8 cellular contexts compared by ENCODE assay signal in the genomic region with DNA sequence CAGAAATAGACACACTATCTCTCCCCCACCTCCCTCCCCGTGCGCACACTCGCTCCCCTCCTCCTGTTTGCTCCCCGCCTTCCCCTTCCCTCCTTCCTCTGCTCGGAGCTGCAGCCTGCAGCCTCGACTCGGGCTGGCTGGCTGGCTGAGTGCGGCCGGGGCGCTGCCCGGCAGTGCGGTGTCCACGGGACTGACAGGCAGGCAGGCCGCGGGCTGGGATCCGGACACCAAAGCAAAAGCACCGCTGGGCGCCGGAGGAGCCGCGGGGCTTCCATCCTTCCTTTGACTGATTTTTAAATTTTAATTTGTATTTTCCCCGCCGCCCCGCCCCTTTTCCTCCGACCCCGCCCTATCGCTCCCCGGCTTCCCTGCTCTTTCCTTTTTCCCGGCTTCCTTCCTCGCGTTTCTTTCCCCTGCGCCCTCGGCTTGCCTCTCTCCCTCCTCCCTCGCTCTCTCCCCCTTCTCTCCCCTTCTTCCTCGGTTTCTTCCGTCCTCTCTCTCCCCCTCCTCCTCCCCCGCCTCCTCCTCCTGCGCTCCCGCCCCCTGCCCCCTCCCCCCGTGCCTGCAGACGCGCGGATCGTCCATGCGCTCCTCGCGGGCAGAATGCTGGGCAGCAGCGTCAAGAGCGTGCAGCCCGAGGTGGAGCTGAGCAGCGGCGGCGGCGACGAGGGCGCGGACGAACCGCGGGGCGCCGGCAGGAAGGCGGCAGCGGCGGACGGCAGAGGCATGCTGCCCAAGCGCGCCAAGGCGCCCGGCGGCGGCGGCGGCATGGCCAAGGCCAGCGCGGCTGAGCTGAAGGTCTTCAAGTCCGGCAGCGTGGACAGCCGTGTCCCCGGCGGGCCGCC.
DNase-seq lines count a peak whose midpoint lies in the region; ATAC-seq and TF ChIP-seq lines count a peak whose summit lies in the region.

No MANE protein-coding gene starts in this region.

- peak; percentile 36 for ATAC-seq in activated CD4-positive, alpha-beta T cell treated with anti-CD3 and anti-CD28 coated beads for 36 hours
- ATAC-seq in lung (ENCODE audit: insufficient read depth, low FRiP score) (no peak), GM21381 (IDR thresholded peaks at IDR 0.05; ENCODE audit: unreplicated experiment) (no peak), HG03196 (IDR thresholded peaks at IDR 0.05; ENCODE audit: unreplicated experiment) (no peak)

- no peak for TF ChIP-seq CTCF in dorsolateral prefrontal cortex (IDR thresholded peaks at IDR 0.05 in 54 of 56, conservative IDR thresholded peaks at IDR 0.05 in 2 of 56; ENCODE audit: low read depth in 1 of 56, partially characterized antibody in 56 of 56)
- no peak for TF ChIP-seq CTCF in lung (IDR thresholded peaks at IDR 0.05; ENCODE audit: control extremely low read depth, extremely low read depth)
- TF ChIP-seq CTCF in type B pancreatic cell (conservative IDR thresholded peaks at IDR 0.05) = no peak

- H3K4me1 Mint-ChIP-seq in activated CD4-positive, alpha-beta T cell treated with anti-CD3 and anti-CD28 coated beads for 36 hours = no peaks in the 10 kb centered on the region
- H3K4me1 Mint-ChIP-seq in type B pancreatic cell (ENCODE audit: unreplicated experiment) = peaks cover 22% of the 10 kb centered on the region

- H3K27ac Mint-ChIP-seq in activated CD4-positive, alpha-beta T cell treated with anti-CD3 and anti-CD28 coated beads for 36 hours = no peak overlapping the region
- no peak overlapping the region for H3K27ac Mint-ChIP-seq in type B pancreatic cell

- DNase-seq in activated CD4-positive, alpha-beta T cell treated with anti-CD3 and anti-CD28 coated beads for 36 hours = peak; percentile 23
- no peak for DNase-seq in activated CD4-positive, alpha-beta T cell treated with anti-CD3 and anti-CD28 coated beads, Interleukin-2, amount 50 U/mL, for 4 hours
- peak; percentile 62 for DNase-seq in NCI-H510A (lab: John Stamatoyannopoulos, UW)
- peak in 8 of 10 donors; percentile 38 to 70 (median 60) for DNase-seq in dorsolateral prefrontal cortex
- DNase-seq in lung (ENCODE audit: low spot score) = no peak
- DNase-seq in type B pancreatic cell (ENCODE audit: extremely low spot score, unreplicated experiment) = no peak

- H3K27me3 ChIP-seq in dorsolateral prefrontal cortex (no peaks in the 10 kb centered on the region), lung (ENCODE audit: control insufficient read depth, insufficient read depth) (no peaks in the 10 kb centered on the region)

- WGBS in lung, 2 donors = 1 to 3% methylated on average over 71 to 82 of the region's 82 CpGs

- H3K27ac ChIP-seq in dorsolateral prefrontal cortex = peak overlapping the region in 54 of 59 donors; percentile 15 to 91 (median 77)
- peak overlapping the region in 1 of 2 donors; percentile 43 for H3K27ac ChIP-seq in lung (ENCODE audit: low read depth in 1 of 2, low read length in 1 of 2)

- POLR2A ChIA-PET in activated CD4-positive, alpha-beta T cell treated with anti-CD3 and anti-CD28 coated beads for 36 hours (lab: Charles Lee) = no interaction called here

- no peaks in the 10 kb centered on the region for H3K9me3 Mint-ChIP-seq in activated CD4-positive, alpha-beta T cell treated with anti-CD3 and anti-CD28 coated beads for 36 hours (ENCODE audit: low read depth)
- H3K9me3 Mint-ChIP-seq in type B pancreatic cell = no peaks in the 10 kb centered on the region

- intact Hi-C loops in activated CD4-positive, alpha-beta T cell treated with anti-CD3 and anti-CD28 coated beads for 36 hours (cut with DNase I, micrococcal nuclease) = no loop called here
- intact Hi-C loops in dorsolateral prefrontal cortex (cut with DNase I) = loop anchor here (5.0 kb wide), 2 partner anchors 86 to 144 kb away; no protein-coding TSS in a partner anchor

- H3K4me3 Mint-ChIP-seq in activated CD4-positive, alpha-beta T cell treated with anti-CD3 and anti-CD28 coated beads for 36 hours = peak overlapping the region; percentile 8
- H3K4me3 Mint-ChIP-seq in type B pancreatic cell = peak overlapping the region; percentile 92

- H3K9me3 ChIP-seq in lung (ENCODE audit: control insufficient read depth in 2 of 2, insufficient read depth in 1 of 2, low read length in 1 of 2) = no peaks in the 10 kb centered on the region

- CTCF ChIA-PET in activated CD4-positive, alpha-beta T cell treated with anti-CD3 and anti-CD28 coated beads for 36 hours (lab: Charles Lee) = no interaction called here

- no peaks in the 10 kb centered on the region for H3K36me3 ChIP-seq in lung (ENCODE audit: control insufficient read depth in 2 of 2, insufficient read depth in 2 of 2, low read length in 2 of 2)

- peaks cover 28% of the 10 kb centered on the region for H3K27me3 Mint-ChIP-seq in activated CD4-positive, alpha-beta T cell treated with anti-CD3 and anti-CD28 coated beads for 36 hours
- peaks cover 18% of the 10 kb centered on the region for H3K27me3 Mint-ChIP-seq in type B pancreatic cell

- H3K36me3 Mint-ChIP-seq in activated CD4-positive, alpha-beta T cell treated with anti-CD3 and anti-CD28 coated beads for 36 hours (ENCODE audit: low read depth) = no peaks in the 10 kb centered on the region
- peaks cover 4% of the 10 kb centered on the region for H3K36me3 Mint-ChIP-seq in type B pancreatic cell

- H3K4me3 ChIP-seq in dorsolateral prefrontal cortex (peak overlapping the region; percentile 44 to 88 (median 73)), lung (peak overlapping the region; percentile 32)

- H3K4me1 ChIP-seq in lung (ENCODE audit: control insufficient read depth in 2 of 2, insufficient read depth in 2 of 2, low read length in 2 of 2) = peaks cover 9 to 13% of the 10 kb centered on the region in 2 donors

Comparison
In these comparisons a context has a peak if more than half of its experiments do, and no peak if none do; other contexts are left out.
1. DNase-seq: peak in activated CD4-positive, alpha-beta T cell treated with anti-CD3 and anti-CD28 coated beads for 36 hours (single experiment), NCI-H510A (single experiment) and dorsolateral prefrontal cortex (8 of 10); none in activated CD4-positive, alpha-beta T cell treated with anti-CD3 and anti-CD28 coated beads, Interleukin-2, amount 50 U/mL, for 4 hours (0 of 2), lung (single experiment) and type B pancreatic cell (single experiment).
2. intact Hi-C loops: an anchor here in dorsolateral prefrontal cortex (5.0 kb wide); none called in activated CD4-positive, alpha-beta T cell treated with anti-CD3 and anti-CD28 coated beads for 36 hours.